8 cellular contexts compared by ENCODE assay signal in the genomic region with DNA sequence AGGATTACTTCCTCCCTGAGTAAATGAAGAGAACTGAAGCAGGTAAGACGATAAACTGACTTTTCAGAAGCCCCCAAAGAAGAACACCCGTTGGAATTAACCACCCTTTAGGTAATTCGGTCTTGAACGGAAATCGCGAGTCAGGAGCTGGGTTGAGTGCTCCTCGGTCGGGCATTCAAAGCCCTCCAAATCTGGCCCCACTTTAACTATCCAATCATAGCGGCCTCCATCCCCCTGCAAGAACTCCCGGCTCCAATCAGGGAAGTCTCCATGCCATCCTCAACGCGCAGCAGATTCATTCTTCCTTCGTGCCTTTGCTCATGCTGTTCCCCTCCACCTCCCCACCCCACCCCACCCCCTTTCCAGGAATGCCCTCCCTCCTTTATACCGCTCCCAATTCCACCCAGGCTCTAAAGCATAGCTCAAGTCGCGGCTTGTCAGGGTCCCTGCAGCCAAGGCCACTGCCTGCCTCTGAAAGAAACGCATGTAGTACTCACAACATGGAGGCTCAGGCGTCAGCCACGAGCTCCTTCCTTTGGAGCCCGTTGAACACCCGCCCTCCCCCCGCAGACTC. TPM values are rescaled to one million over a fixed set of nuclear protein-coding genes. Genes with fewer than 3 reads are reported as not detected.
DNase-seq lines count a peak whose midpoint lies in the region; ATAC-seq, FAIRE-seq and TF ChIP-seq lines count a peak whose summit lies in the region.

No MANE protein-coding gene starts in this region.

- H2AK5ac ChIP-seq in IMR-90 (ENCODE audit: low read depth, low read length), result 0 out of 2 replicates have a peak overlapping the region, but pooled peaks have one; percentile 20

- H3K9me3 ChIP-seq in IMR-90 (ENCODE audit: control insufficient read depth, insufficient read depth, low read length), result no peaks in the 10 kb centered on the region

- H3K79me1 ChIP-seq in IMR-90 (ENCODE audit: low read depth in 1 of 2, low read length in 2 of 2), result peaks cover 0 to 16% of the 10 kb centered on the region in 2 experiments; a peak in 2 of 4 replicates

- peak overlapping the region; percentile 85 for H3K23ac ChIP-seq in IMR-90 (ENCODE audit: low read depth, low read length)

- peak overlapping the region; percentile 94 for H2AFZ ChIP-seq in IMR-90 (replicated peaks; ENCODE audit: low read length, poor library complexity)

- H3K4ac ChIP-seq in IMR-90 (ENCODE audit: low read depth, low read length), result peak overlapping the region; percentile 73

- peak overlapping the region; percentile 86 for H3K9ac ChIP-seq in IMR-90 (ENCODE audit: low read depth, low read length)

- no peaks in the 10 kb centered on the region; the same call in 1 of the 2 replicates for H3K9me1 ChIP-seq in IMR-90 (ENCODE audit: insufficient read depth, low read length)

- TF ChIP-seq RAD21 in IMR-90 (IDR thresholded peaks at IDR 0.05; ENCODE audit: low read length), result no peak

- peaks cover 32% of the 10 kb centered on the region for H3K4me1 Mint-ChIP-seq in activated naive CD8-positive, alpha-beta T cell treated with anti-CD3 and anti-CD28 coated beads for 36 hours
- H3K4me1 Mint-ChIP-seq in glutamatergic neuron (ENCODE audit: low read depth, unreplicated experiment), result peaks cover 15% of the 10 kb centered on the region

- peak overlapping the region; percentile 89 for H3K4me3 ChIP-seq in IMR-90 (ENCODE audit: insufficient read depth, low read depth, low read length)

- H3K4me3 Mint-ChIP-seq in activated naive CD8-positive, alpha-beta T cell treated with anti-CD3 and anti-CD28 coated beads for 36 hours, result peak overlapping the region; percentile 88
- peak overlapping the region; percentile 95 for H3K4me3 Mint-ChIP-seq in glutamatergic neuron (ENCODE audit: unreplicated experiment)

- H3K27ac Mint-ChIP-seq in activated naive CD8-positive, alpha-beta T cell treated with anti-CD3 and anti-CD28 coated beads for 36 hours, result peak overlapping the region; percentile 91
- H3K27ac Mint-ChIP-seq in glutamatergic neuron (ENCODE audit: unreplicated experiment), result peak overlapping the region; percentile 94

- peak overlapping the region; percentile 99 for H3K4me2 ChIP-seq in IMR-90 (ENCODE audit: low read depth, low read length)

- no TSS peak for BruUV-seq in IMR-90 (replicated peaks; lab: Mats Ljungman, UMichigan)

- peak overlapping the region; percentile 34 for H3K14ac ChIP-seq in IMR-90 (replicated peaks; ENCODE audit: low read depth, low read length)

- no peaks in the 10 kb centered on the region for H3K36me3 ChIP-seq in IMR-90 (ENCODE audit: control insufficient read depth, insufficient read depth, low read length)

- no peaks in the 10 kb centered on the region for H3K27me3 Mint-ChIP-seq in activated naive CD8-positive, alpha-beta T cell treated with anti-CD3 and anti-CD28 coated beads for 36 hours
- peaks cover 8% of the 10 kb centered on the region for H3K27me3 Mint-ChIP-seq in glutamatergic neuron (ENCODE audit: unreplicated experiment)

- H4K5ac ChIP-seq in IMR-90 (ENCODE audit: low read depth, low read length), result peak overlapping the region; percentile 50; the same call in 1 of the 2 replicates

- peaks cover 11% of the 10 kb centered on the region for H3K36me3 Mint-ChIP-seq in activated naive CD8-positive, alpha-beta T cell treated with anti-CD3 and anti-CD28 coated beads for 36 hours
- no peaks in the 10 kb centered on the region for H3K36me3 Mint-ChIP-seq in glutamatergic neuron (ENCODE audit: unreplicated experiment)

- H4K8ac ChIP-seq in IMR-90 (ENCODE audit: low read depth in 2 of 2, low read length in 2 of 2), result peak overlapping the region; percentile 81 to 91

- peak overlapping the region; percentile 66 for H4K91ac ChIP-seq in IMR-90 (ENCODE audit: insufficient read depth, low read depth, low read length)

- peak overlapping the region; percentile 90 for H3K18ac ChIP-seq in IMR-90 (ENCODE audit: low read depth, low read length)

- no peaks in the 10 kb centered on the region for H3K27me3 ChIP-seq in IMR-90 (ENCODE audit: control insufficient read depth, insufficient read depth, low read length)

- no peak for TF ChIP-seq CTCF in IMR-90 (conservative IDR thresholded peaks at IDR 0.05; ENCODE audit: low read depth, low read length)
- no peak for TF ChIP-seq CTCF in glutamatergic neuron (IDR thresholded peaks at IDR 0.05; ENCODE audit: partially characterized antibody, unreplicated experiment)

- peak; percentile 66 for ATAC-seq in IMR-90 (ENCODE audit: low read depth)
- no peak for ATAC-seq in HG02678 (IDR thresholded peaks at IDR 0.05; ENCODE audit: unreplicated experiment)

- WGBS in IMR-90 (ENCODE audit: extremely low coverage in 2 of 2, insufficient read length in 1 of 2), 2 experiments, result 0% methylated on average over 9 of the region's 22 CpGs; no CpG with 5 or more reads in 1 of the 2 experiments

- H2BK5ac ChIP-seq in IMR-90 (ENCODE audit: low read depth, low read length, poor library complexity, severe bottlenecking), result peak overlapping the region; percentile 88

- CTCF ChIA-PET in IMR-90 (lab: Yijun Ruan, JAX), result interaction anchor here (0.6 to 1.4 kb wide), 3 partner anchors 9 to 185 kb away, joined by 3 to 7 read pairs (median 3); no protein-coding TSS in a partner anchor

- POLR2A ChIA-PET in IMR-90 (lab: Charles Lee; ENCODE audit: unreplicated experiment), result no interaction called here

- peak overlapping the region; percentile 99 for H3K27ac ChIP-seq in IMR-90 (ENCODE audit: insufficient read depth, low read length)

- H4K20me1 ChIP-seq in IMR-90 (ENCODE audit: insufficient read depth, low read length), result peaks cover 7% of the 10 kb centered on the region; the same call in 1 of the 2 replicates

- dilution Hi-C loops in IMR-90 (cut with HindIII; ENCODE audit: low sequenced_read_pairs, unreplicated experiment), result no loop called here

- no peak for TF ChIP-seq POLR2A in IMR-90 (IDR thresholded peaks at IDR 0.05; ENCODE audit: low read depth, low read length)

- H3K4me1 ChIP-seq in IMR-90 (ENCODE audit: control insufficient read depth, insufficient read depth, low read length), result peaks cover 4% of the 10 kb centered on the region

- in situ Hi-C loops in IMR-90 (cut with MboI; ENCODE audit: low sequenced_read_pairs), result no loop called here

- no peak for FAIRE-seq in RCC 7860 (lab: Jason Lieb, UNC)

- H3K56ac ChIP-seq in IMR-90 (ENCODE audit: extremely low read depth, insufficient read depth, low read length), result peak overlapping the region; percentile 48; the same call in 1 of the 2 replicates

- intact Hi-C loops in IMR-90 (cut with micrococcal nuclease), result loop anchor here (5.0 kb wide), 2 partner anchors 97 to 147 kb away; no protein-coding TSS in a partner anchor

- H2BK20ac ChIP-seq in IMR-90 (ENCODE audit: low read depth, low read length), result peak overlapping the region; percentile 3; the same call in 1 of the 2 replicates

- H3K9me3 Mint-ChIP-seq in activated naive CD8-positive, alpha-beta T cell treated with anti-CD3 and anti-CD28 coated beads for 36 hours, result no peaks in the 10 kb centered on the region
- H3K9me3 Mint-ChIP-seq in glutamatergic neuron (ENCODE audit: unreplicated experiment), result peaks cover 8% of the 10 kb centered on the region

- DNase-seq in DMS153 treated with DMSO at 0.1 percent for 48 hours (lab: John Stamatoyannopoulos, UW; ENCODE audit: unreplicated experiment) (peak; percentile 35), IMR-90 (peak; percentile 67), RCC 7860 (ENCODE audit: low spot score) (peak; percentile 24), glutamatergic neuron (peak; percentile 45), non-pigmented ciliary epithelial cell (ENCODE audit: low read depth) (peak; percentile 42), SKM-1 treated with dmso at 0.1 percent for 144 hours (lab: John Stamatoyannopoulos, UW; ENCODE audit: unreplicated experiment) (no peak)
- peak; percentile 53 for DNase-seq in activated naive CD8-positive, alpha-beta T cell treated with anti-CD3 and anti-CD28 coated beads for 36 hours

- H2AK9ac ChIP-seq in IMR-90 (replicated peaks; ENCODE audit: low read depth, low read length, poor library complexity), result no peak overlapping the region

- H2BK120ac ChIP-seq in IMR-90 (ENCODE audit: low read depth, low read length), result peak overlapping the region; percentile 36

- peak overlapping the region; percentile 46; the same call in 2 of the 3 replicates for H2BK15ac ChIP-seq in IMR-90 (ENCODE audit: low read depth, low read length)

TF ChIP-seq in IMR-90, 13 proteins besides CTCF, POLR2A, EP300 and RAD21:
- TF ChIP-seq CEBPB (IDR thresholded peaks at IDR 0.05; ENCODE audit: low read depth, low read length) (no peak), MAZ (IDR thresholded peaks at IDR 0.05; ENCODE audit: borderline replicate concordance, low read depth, low read length) (no peak; the same call in 1 of the 2 replicates), NFE2L2 (IDR thresholded peaks at IDR 0.05; ENCODE audit: low read depth, low read length) (no peak)

RNA-seq across cellular contexts. Expression of gene RFX7, which starts 0.6 kb away (rescaled TPM):
- total RNA-seq in IMR-90 (2012; rRNA removed), result 6.9 and 10.6 TPM in 2 replicates
- polyA plus RNA-seq in IMR-90 (2012; rRNA removed), result 4.1 and 4.3 TPM in 2 replicates
- 0.80 and 1.0 TPM in 2 replicates for polyA plus RNA-seq in IMR-90 (2012; cell fraction: cytosol; rRNA removed)
- 3.5 and 17.0 TPM in 2 replicates for polyA plus RNA-seq in IMR-90 (2012; cell fraction: nucleus; rRNA removed; ENCODE audit: low replicate concordance)
- total RNA-seq in activated naive CD8-positive, alpha-beta T cell treated with anti-CD3 and anti-CD28 coated beads for 36 hours, result 10 to 100 TPM; 28.6 to 30.5 TPM
- 34.1 TPM for total RNA-seq in glutamatergic neuron (ENCODE audit: unreplicated experiment)
